1 cellular context compared by ENCODE assay signal in genomic region chr11:1089738-1090599, GRCh38.
TF ChIP-seq lines count a peak whose summit lies in the region.

No MANE protein-coding gene starts in this region.

TF ChIP-seq in GM23338, 12 proteins besides CTCF, POLR2A, EP300 and RAD21 (continued from another document):
- TF ChIP-seq ZNF462 (CRISPR knock-in tag; IDR thresholded peaks at IDR 0.05) (no peak), ETS1 (IDR thresholded peaks at IDR 0.05) (no peak), CREB1 (CRISPR knock-in tag; IDR thresholded peaks at IDR 0.05; ENCODE audit: low read depth) (no peak), EZH2phosphoT487 (IDR thresholded peaks at IDR 0.05; ENCODE audit: unreplicated experiment) (no peak), EZH2 (IDR thresholded peaks at IDR 0.05; ENCODE audit: low read depth, unreplicated experiment) (no peak), JUNB (IDR thresholded peaks at IDR 0.05; ENCODE audit: unreplicated experiment) (no peak)
